ENCODE assay signal across 18 cellular contexts in genomic region chrX:124435616-124436015, GRCh38.
"Had no signal": no experiment of that assay in that cellular context is flagged by ENCODE, and none has a peak within 500 bp of the region (broad histone marks: within the 10 kb centered on the region; RNA-seq: fewer than 3 reads in every experiment).

No MANE protein-coding gene starts in this region.

- H3K27me3 Mint-ChIP-seq: activated CD4-positive, alpha-beta memory T cell treated with anti-CD3 and anti-CD28 coated beads, Interleukin-2, amount 10 ng/mL, durations not matched to agents 7 days and 5 days; activated naive CD8-positive, alpha-beta T cell; central memory CD8-positive, alpha-beta T cell; stimulated activated naive B cell treated with anti-CD40 and anti-IgM and Interleukin-4, amounts not matched to agents 10 μg/mL and 1 μg/mL and 100 μg/mL, for 72 hours had no signal

- ATAC-seq: foreskin keratinocyte; natural killer cell; stimulated activated naive B cell treated with anti-CD40 and anti-IgM and Interleukin-4, amounts not matched to agents 10 μg/mL and 1 μg/mL and 100 μg/mL, for 72 hours had no signal

- DNase-seq: activated CD4-positive, alpha-beta memory T cell treated with anti-CD3 and anti-CD28 coated beads, Interleukin-2, amount 10 ng/mL, durations not matched to agents 7 days and 5 days; activated CD4-positive, alpha-beta T cell treated with anti-CD3 and anti-CD28 coated beads for 4 hours; activated gamma-delta T cell treated with Interleukin-2 at 50 U/mL for 16 hours; amygdala; brain microvascular endothelial cell; cortex of kidney; effector CD4-positive, alpha-beta T cell; foreskin keratinocyte; glutamatergic neuron; hypothalamus; mesenchymal stem cell; natural killer cell; stimulated activated CD4-positive, alpha-beta T cell treated with anti-CD3 and anti-CD28 coated beads, Interleukin-2, amount 100 ng/mL, for 48 hours; stimulated activated naive B cell treated with anti-CD40 and anti-IgM and Interleukin-4, amounts not matched to agents 10 μg/mL and 1 μg/mL and 100 μg/mL, for 72 hours; tibial artery; WERI-Rb-1 had no signal

- H3K4me3 Mint-ChIP-seq: activated CD4-positive, alpha-beta memory T cell treated with anti-CD3 and anti-CD28 coated beads, Interleukin-2, amount 10 ng/mL, durations not matched to agents 7 days and 5 days; activated naive CD8-positive, alpha-beta T cell; central memory CD8-positive, alpha-beta T cell; natural killer cell; stimulated activated naive B cell treated with anti-CD40 and anti-IgM and Interleukin-4, amounts not matched to agents 10 μg/mL and 1 μg/mL and 100 μg/mL, for 72 hours had no signal

- H3K36me3 Mint-ChIP-seq: natural killer cell; stimulated activated naive B cell treated with anti-CD40 and anti-IgM and Interleukin-4, amounts not matched to agents 10 μg/mL and 1 μg/mL and 100 μg/mL, for 72 hours had no signal

- H3K9me3 Mint-ChIP-seq: activated CD4-positive, alpha-beta memory T cell treated with anti-CD3 and anti-CD28 coated beads, Interleukin-2, amount 10 ng/mL, durations not matched to agents 7 days and 5 days; central memory CD8-positive, alpha-beta T cell; natural killer cell; stimulated activated naive B cell treated with anti-CD40 and anti-IgM and Interleukin-4, amounts not matched to agents 10 μg/mL and 1 μg/mL and 100 μg/mL, for 72 hours had no signal

- H3K4me1 Mint-ChIP-seq: activated CD4-positive, alpha-beta memory T cell treated with anti-CD3 and anti-CD28 coated beads, Interleukin-2, amount 10 ng/mL, durations not matched to agents 7 days and 5 days; central memory CD8-positive, alpha-beta T cell; natural killer cell; stimulated activated naive B cell treated with anti-CD40 and anti-IgM and Interleukin-4, amounts not matched to agents 10 μg/mL and 1 μg/mL and 100 μg/mL, for 72 hours had no signal

- H3K27ac Mint-ChIP-seq: activated CD4-positive, alpha-beta memory T cell treated with anti-CD3 and anti-CD28 coated beads, Interleukin-2, amount 10 ng/mL, durations not matched to agents 7 days and 5 days; activated naive CD8-positive, alpha-beta T cell; natural killer cell; stimulated activated naive B cell treated with anti-CD40 and anti-IgM and Interleukin-4, amounts not matched to agents 10 μg/mL and 1 μg/mL and 100 μg/mL, for 72 hours had no signal
